ENCODE assay signal across 10 cellular contexts in the genomic region with DNA sequence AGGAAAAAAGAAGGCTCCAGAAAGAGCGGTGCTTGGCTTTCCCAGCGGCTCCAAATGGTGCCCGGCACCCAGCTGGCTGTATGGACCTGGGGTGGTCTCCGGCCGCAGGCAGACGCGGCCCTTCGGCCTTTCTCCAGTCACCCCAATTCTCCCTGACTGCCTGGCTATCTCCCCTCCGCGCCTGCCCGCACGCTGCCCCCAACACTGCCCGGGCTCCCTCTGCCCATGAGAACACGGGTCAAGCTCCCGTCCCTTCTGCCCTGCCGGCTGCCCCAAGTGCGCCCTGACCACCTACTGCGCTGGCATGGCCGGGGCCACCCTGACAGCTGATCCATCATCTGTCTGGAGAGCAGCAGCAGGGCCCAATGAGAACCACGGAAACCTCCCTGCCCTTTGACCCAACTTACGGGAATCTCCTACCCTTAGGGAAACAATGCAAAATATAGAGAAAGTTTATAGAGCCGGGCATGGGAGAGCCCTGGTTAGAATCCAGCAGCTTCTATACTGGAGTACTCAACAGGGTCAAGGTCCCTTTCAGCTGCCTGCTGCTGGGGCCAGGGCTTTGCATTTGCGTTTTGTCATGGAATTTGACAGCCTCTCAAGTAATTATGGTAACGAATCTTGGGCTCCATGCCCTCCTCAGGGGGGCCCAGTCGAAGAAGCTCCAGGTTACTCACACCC. TPM values are rescaled to one million over a fixed set of nuclear protein-coding genes. Genes with fewer than 3 reads are reported as not detected.
DNase-seq lines count a peak whose midpoint lies in the region; ATAC-seq, FAIRE-seq and TF ChIP-seq lines count a peak whose summit lies in the region.
"Had no signal": no experiment of that assay in that cellular context is flagged by ENCODE, and none has a peak within 500 bp of the region (broad histone marks: within the 10 kb centered on the region; RNA-seq: fewer than 3 reads in every experiment).

No MANE protein-coding gene starts in this region.

- no peaks in the 10 kb centered on the region for H3K9me3 Mint-ChIP-seq in activated CD8-positive, alpha-beta T cell treated with anti-CD3 and anti-CD28 coated beads, Interleukin-2, amount 10 ng/mL, durations not matched to agents 7 days and 5 days (ENCODE audit: insufficient read depth)
- H3K9me3 Mint-ChIP-seq in activated CD8-positive, alpha-beta T cell treated with anti-CD3 and anti-CD28 coated beads for 36 hours: no peaks in the 10 kb centered on the region
- H3K9me3 Mint-ChIP-seq in endodermal cell (peaks cover 39% of the 10 kb centered on the region), type B pancreatic cell (peaks cover 6% of the 10 kb centered on the region)

- no peaks in the 10 kb centered on the region for H3K36me3 ChIP-seq in endodermal cell (ENCODE audit: control insufficient read depth, insufficient read depth, low read length)
- H3K36me3 ChIP-seq in muscle layer of colon (ENCODE audit: insufficient read depth, low read length): no peaks in the 10 kb centered on the region

- H3K4me1 Mint-ChIP-seq in activated CD8-positive, alpha-beta T cell treated with anti-CD3 and anti-CD28 coated beads, Interleukin-2, amount 10 ng/mL, durations not matched to agents 7 days and 5 days (ENCODE audit: low read depth): peaks cover 22% of the 10 kb centered on the region
- H3K4me1 Mint-ChIP-seq in activated CD8-positive, alpha-beta T cell treated with anti-CD3 and anti-CD28 coated beads for 36 hours (ENCODE audit: low read depth): peaks cover 19% of the 10 kb centered on the region
- H3K4me1 Mint-ChIP-seq in endodermal cell (peaks cover 11% of the 10 kb centered on the region), type B pancreatic cell (ENCODE audit: unreplicated experiment) (peaks cover 11% of the 10 kb centered on the region)

- no peak for DNase-seq in activated CD8-positive, alpha-beta T cell treated with anti-CD3 and anti-CD28 coated beads, Interleukin-2, amount 10 ng/mL, durations not matched to agents 7 days and 5 days
- no peak for DNase-seq in activated CD8-positive, alpha-beta T cell treated with anti-CD3 and anti-CD28 coated beads for 36 hours
- DNase-seq in endodermal cell (peak; percentile 84), type B pancreatic cell (ENCODE audit: extremely low spot score, unreplicated experiment) (no peak), frontal cortex (ENCODE audit: low spot score in 2 of 2) (no peak), AG08396 (ENCODE audit: low spot score) (no peak)
- DNase-seq: ACHN; activated CD8-positive, alpha-beta memory T cell treated with anti-CD3 and anti-CD28 coated beads, Interleukin-2, amount 10 ng/mL, durations not matched to agents 7 days and 5 days had no signal

- intact Hi-C loops in activated CD8-positive, alpha-beta T cell treated with anti-CD3 and anti-CD28 coated beads for 36 hours (cut with micrococcal nuclease): no loop called here

- H3K27ac ChIP-seq in endodermal cell (ENCODE audit: low read depth, low read length) (peak overlapping the region; percentile 81), muscle layer of colon (ENCODE audit: low read depth, low read length) (peak overlapping the region; percentile 82)

- POLR2A ChIA-PET in activated CD8-positive, alpha-beta T cell treated with anti-CD3 and anti-CD28 coated beads, Interleukin-2, amount 10 ng/mL, durations not matched to agents 7 days and 5 days (lab: Charles Lee): interaction anchor here (1.0 to 1.9 kb wide), 2 partner anchors 30 to 118 kb away, joined by 3 to 8 read pairs; a partner anchor contains a TSS
- POLR2A ChIA-PET in activated CD8-positive, alpha-beta T cell treated with anti-CD3 and anti-CD28 coated beads for 36 hours (lab: Charles Lee): interaction anchor here (1.0 kb wide), 2 partner anchors 27 to 32 kb away, joined by 3 to 5 read pairs; a partner anchor contains a TSS

- H3K4me1 ChIP-seq in endodermal cell (ENCODE audit: control insufficient read depth, insufficient read depth, low read length): no peaks in the 10 kb centered on the region
- H3K4me1 ChIP-seq in muscle layer of colon (ENCODE audit: insufficient read depth, low read length): peaks cover 7% of the 10 kb centered on the region

- no peak overlapping the region for H3K27ac Mint-ChIP-seq in activated CD8-positive, alpha-beta T cell treated with anti-CD3 and anti-CD28 coated beads, Interleukin-2, amount 10 ng/mL, durations not matched to agents 7 days and 5 days
- no peak overlapping the region for H3K27ac Mint-ChIP-seq in activated CD8-positive, alpha-beta T cell treated with anti-CD3 and anti-CD28 coated beads for 36 hours
- H3K27ac Mint-ChIP-seq in endodermal cell: peak overlapping the region; percentile 86
- H3K27ac Mint-ChIP-seq in type B pancreatic cell: peak overlapping the region; percentile 96

- ATAC-seq in activated CD8-positive, alpha-beta T cell treated with anti-CD3 and anti-CD28 coated beads, Interleukin-2, amount 10 ng/mL, durations not matched to agents 7 days and 5 days: no peak
- no peak for ATAC-seq in activated CD8-positive, alpha-beta T cell treated with anti-CD3 and anti-CD28 coated beads for 36 hours
- no peak for ATAC-seq in GM21390 (IDR thresholded peaks at IDR 0.05; ENCODE audit: unreplicated experiment)

- CTCF ChIA-PET in activated CD8-positive, alpha-beta T cell treated with anti-CD3 and anti-CD28 coated beads, Interleukin-2, amount 10 ng/mL, durations not matched to agents 7 days and 5 days (lab: Charles Lee): interaction anchor here (3.2 kb wide), 1 partner anchor 10 kb away, joined by 14 read pairs; no protein-coding TSS in a partner anchor
- CTCF ChIA-PET in activated CD8-positive, alpha-beta T cell treated with anti-CD3 and anti-CD28 coated beads for 36 hours (lab: Charles Lee): interaction anchor here (1.0 to 1.4 kb wide), 2 partner anchors 10 to 25 kb away, joined by 4 read pairs; no protein-coding TSS in a partner anchor

- H3K9ac ChIP-seq in endodermal cell (ENCODE audit: extremely low read depth, low read length, poor library complexity, severe bottlenecking): peak overlapping the region; percentile 49
- peak overlapping the region; percentile 11 for H3K9ac ChIP-seq in muscle layer of colon (ENCODE audit: low read length)

- peak overlapping the region; percentile 82 for H3K4me3 Mint-ChIP-seq in activated CD8-positive, alpha-beta T cell treated with anti-CD3 and anti-CD28 coated beads, Interleukin-2, amount 10 ng/mL, durations not matched to agents 7 days and 5 days
- no peak overlapping the region for H3K4me3 Mint-ChIP-seq in activated CD8-positive, alpha-beta T cell treated with anti-CD3 and anti-CD28 coated beads for 36 hours
- H3K4me3 Mint-ChIP-seq in endodermal cell (peak overlapping the region; percentile 68), type B pancreatic cell (peak overlapping the region; percentile 88)

- H3K27me3 Mint-ChIP-seq in activated CD8-positive, alpha-beta T cell treated with anti-CD3 and anti-CD28 coated beads, Interleukin-2, amount 10 ng/mL, durations not matched to agents 7 days and 5 days (ENCODE audit: low read depth): no peaks in the 10 kb centered on the region
- H3K27me3 Mint-ChIP-seq in activated CD8-positive, alpha-beta T cell treated with anti-CD3 and anti-CD28 coated beads for 36 hours: no peaks in the 10 kb centered on the region
- no peaks in the 10 kb centered on the region for H3K27me3 Mint-ChIP-seq in endodermal cell (ENCODE audit: insufficient read depth)
- no peaks in the 10 kb centered on the region for H3K27me3 Mint-ChIP-seq in type B pancreatic cell
- H3K27me3 Mint-ChIP-seq: activated CD8-positive, alpha-beta memory T cell treated with anti-CD3 and anti-CD28 coated beads, Interleukin-2, amount 10 ng/mL, durations not matched to agents 7 days and 5 days had no signal

- no peak for FAIRE-seq in frontal cortex (lab: Jason Lieb, UNC)

- TF ChIP-seq CTCF in activated CD8-positive, alpha-beta T cell treated with anti-CD3 and anti-CD28 coated beads for 36 hours (IDR thresholded peaks at IDR 0.05): no peak
- TF ChIP-seq CTCF in endodermal cell (conservative IDR thresholded peaks at IDR 0.05): no peak
- no peak for TF ChIP-seq CTCF in type B pancreatic cell (conservative IDR thresholded peaks at IDR 0.05)

- no peaks in the 10 kb centered on the region for H3K27me3 ChIP-seq in endodermal cell (ENCODE audit: control insufficient read depth, insufficient read depth, low read length, poor library complexity, severe bottlenecking)
- no peaks in the 10 kb centered on the region for H3K27me3 ChIP-seq in muscle layer of colon (ENCODE audit: control insufficient read depth in 1 of 2, insufficient read depth in 2 of 2, low read length in 2 of 2)

- peak overlapping the region; percentile 81 for H3K4me3 ChIP-seq in endodermal cell (ENCODE audit: low read length)
- peak overlapping the region in 1 of 2 donors; percentile 53 for H3K4me3 ChIP-seq in muscle layer of colon (ENCODE audit: low read depth in 1 of 2, low read length in 2 of 2)

- peaks cover 10% of the 10 kb centered on the region for H3K36me3 Mint-ChIP-seq in activated CD8-positive, alpha-beta T cell treated with anti-CD3 and anti-CD28 coated beads, Interleukin-2, amount 10 ng/mL, durations not matched to agents 7 days and 5 days (ENCODE audit: low read depth)
- peaks cover 10% of the 10 kb centered on the region for H3K36me3 Mint-ChIP-seq in activated CD8-positive, alpha-beta T cell treated with anti-CD3 and anti-CD28 coated beads for 36 hours (ENCODE audit: low read depth)
- peaks cover 9% of the 10 kb centered on the region for H3K36me3 Mint-ChIP-seq in endodermal cell (ENCODE audit: low read depth)
- peaks cover 5% of the 10 kb centered on the region for H3K36me3 Mint-ChIP-seq in type B pancreatic cell

- WGBS in endodermal cell (ENCODE audit: insufficient coverage in 1 of 2, insufficient read length in 1 of 2), 2 experiments: 13 to 16% methylated on average over 4 to 25 of the region's 25 CpGs

- H3K9me3 ChIP-seq in endodermal cell (ENCODE audit: control insufficient read depth, low read length) (no peaks in the 10 kb centered on the region), muscle layer of colon (ENCODE audit: low read length) (no peaks in the 10 kb centered on the region)

RNA-seq across cellular contexts. Expression of a gene that starts 1.2 kb away (rescaled TPM):
- 10 to 100 TPM; 28.5 to 31.6 TPM for total RNA-seq in activated CD8-positive, alpha-beta T cell treated with anti-CD3 and anti-CD28 coated beads, Interleukin-2, amount 10 ng/mL, durations not matched to agents 7 days and 5 days
- 10 to 100 TPM; 27.9 to 31.9 TPM for total RNA-seq in activated CD8-positive, alpha-beta T cell treated with anti-CD3 and anti-CD28 coated beads for 36 hours
- total RNA-seq in endodermal cell (10 to 100 TPM; 23.6 to 24.3 TPM), type B pancreatic cell (ENCODE audit: low replicate concordance) (34.1 and 35.9 TPM in 2 replicates), frontal cortex (9.8 TPM)
- polyA plus RNA-seq in endodermal cell (2013, experiment 1 of 2): 27.7 TPM
- 26.2 TPM for polyA plus RNA-seq in endodermal cell (2013, experiment 2 of 2)

RNA-seq across cellular contexts. Expression of a gene that starts 26.8 kb away (rescaled TPM):
- 10 to 100 TPM; 29.1 to 30.8 TPM for total RNA-seq in activated CD8-positive, alpha-beta T cell treated with anti-CD3 and anti-CD28 coated beads, Interleukin-2, amount 10 ng/mL, durations not matched to agents 7 days and 5 days
- 10 to 100 TPM; 13.2 to 14.1 TPM for total RNA-seq in activated CD8-positive, alpha-beta T cell treated with anti-CD3 and anti-CD28 coated beads for 36 hours
- total RNA-seq in endodermal cell: 1 to 10 TPM; 5.4 to 9.1 TPM
- 7.4 TPM for polyA plus RNA-seq in endodermal cell (2013, experiment 1 of 2)
- polyA plus RNA-seq in endodermal cell (2013, experiment 2 of 2): 7.8 TPM
- total RNA-seq in type B pancreatic cell (ENCODE audit: low replicate concordance): 13.0 and 23.0 TPM in 2 replicates
- 2.4 TPM for total RNA-seq in frontal cortex

RNA-seq across cellular contexts. Expression of a gene that starts 29.4 kb away (rescaled TPM):
- 100 to 1,000 TPM; 133 to 135 TPM for total RNA-seq in activated CD8-positive, alpha-beta T cell treated with anti-CD3 and anti-CD28 coated beads, Interleukin-2, amount 10 ng/mL, durations not matched to agents 7 days and 5 days
- 10 to 100 TPM; 88.4 to 92.5 TPM for total RNA-seq in activated CD8-positive, alpha-beta T cell treated with anti-CD3 and anti-CD28 coated beads for 36 hours
- 10 to 100 TPM; 71.7 to 81.4 TPM for total RNA-seq in endodermal cell
- 69.5 TPM for polyA plus RNA-seq in endodermal cell (2013, experiment 1 of 2)
- 64.0 TPM for polyA plus RNA-seq in endodermal cell (2013, experiment 2 of 2)
- 41.3 and 57.9 TPM in 2 replicates for total RNA-seq in type B pancreatic cell (ENCODE audit: low replicate concordance)
- total RNA-seq in frontal cortex: 16.3 TPM

RNA-seq across cellular contexts. Expression of a gene that starts 30.2 kb away (rescaled TPM):
- total RNA-seq in activated CD8-positive, alpha-beta T cell treated with anti-CD3 and anti-CD28 coated beads, Interleukin-2, amount 10 ng/mL, durations not matched to agents 7 days and 5 days: 10 to 100 TPM; 51.1 to 56.0 TPM
- total RNA-seq in activated CD8-positive, alpha-beta T cell treated with anti-CD3 and anti-CD28 coated beads for 36 hours: 10 to 100 TPM; 34.4 to 40.6 TPM
- total RNA-seq in endodermal cell: 10 to 100 TPM; 19.8 to 20.3 TPM
- polyA plus RNA-seq in endodermal cell (2013, experiment 1 of 2): 16.9 TPM
- 17.1 TPM for polyA plus RNA-seq in endodermal cell (2013, experiment 2 of 2)
- total RNA-seq in type B pancreatic cell (ENCODE audit: low replicate concordance): 14.6 and 15.5 TPM in 2 replicates
- 4.1 TPM for total RNA-seq in frontal cortex

RNA-seq across cellular contexts. Expression of a gene that starts 30.8 kb away (rescaled TPM):
- total RNA-seq in activated CD8-positive, alpha-beta T cell treated with anti-CD3 and anti-CD28 coated beads, Interleukin-2, amount 10 ng/mL, durations not matched to agents 7 days and 5 days: 10 to 100 TPM; 52.1 to 54.0 TPM
- total RNA-seq in activated CD8-positive, alpha-beta T cell treated with anti-CD3 and anti-CD28 coated beads for 36 hours: 10 to 100 TPM; 46.5 to 47.6 TPM
- total RNA-seq in endodermal cell: 10 to 100 TPM; 29.1 to 35.9 TPM
- 24.5 TPM for polyA plus RNA-seq in endodermal cell (2013, experiment 1 of 2)
- 24.5 TPM for polyA plus RNA-seq in endodermal cell (2013, experiment 2 of 2)
- total RNA-seq in type B pancreatic cell (ENCODE audit: low replicate concordance): 23.3 and 28.7 TPM in 2 replicates
- total RNA-seq in frontal cortex: 39.1 TPM

Comparison
In these comparisons a context has a peak if more than half of its experiments do, and no peak if none do; other contexts are left out.
1. H3K27ac Mint-ChIP-seq: peak in endodermal cell (single experiment) and type B pancreatic cell (single experiment); none in activated CD8-positive, alpha-beta T cell treated with anti-CD3 and anti-CD28 coated beads, Interleukin-2, amount 10 ng/mL, durations not matched to agents 7 days and 5 days (single experiment) and activated CD8-positive, alpha-beta T cell treated with anti-CD3 and anti-CD28 coated beads for 36 hours (single experiment).